1 cellular context compared by ENCODE assay signal in genomic region chr5:171387255-171387969, GRCh38.
TF ChIP-seq lines count a peak whose summit lies in the region.

Gene NPM1 (plus strand): TSS chr5:171387849. CDS start chr5:171387949, 100 bp downstream.

TF ChIP-seq in HepG2, 621 proteins besides CTCF, POLR2A, EP300 and RAD21 (continued from another document and continues in another):
- peak in 1 of 2 experiments; percentile 79; a peak in 2 of 4 replicates for TF ChIP-seq REST (IDR thresholded peaks at IDR 0.05; ENCODE audit: borderline replicate concordance in 1 of 2, low read depth in 1 of 2, low read length in 2 of 2)
- peak; percentile 18 for TF ChIP-seq ASH2L (IDR thresholded peaks at IDR 0.05; ENCODE audit: insufficient read length, low read depth, low read length)
- no peak for TF ChIP-seq ZBTB10 (CRISPR knock-in tag; IDR thresholded peaks at IDR 0.05; ENCODE audit: borderline replicate concordance)
- peak; percentile 32; the same call in 1 of the 2 replicates for TF ChIP-seq NFYC (CRISPR knock-in tag; IDR thresholded peaks at IDR 0.05)
- no peak for TF ChIP-seq ZNF775 (CRISPR knock-in tag; IDR thresholded peaks at IDR 0.05; ENCODE audit: borderline replicate concordance)
- no peak for TF ChIP-seq ZNF776 (CRISPR knock-in tag; IDR thresholded peaks at IDR 0.05)
- 0 out of 2 replicates have a peak, but pooled peaks have one; percentile 66 for TF ChIP-seq ZBTB44 (CRISPR knock-in tag; IDR thresholded peaks at IDR 0.05)
- TF ChIP-seq ZNF12 (CRISPR knock-in tag; IDR thresholded peaks at IDR 0.05): no peak
- TF ChIP-seq ZFP91 (CRISPR knock-in tag; IDR thresholded peaks at IDR 0.05; ENCODE audit: borderline replicate concordance): peak; percentile 86
- no peak for TF ChIP-seq PHB2 (IDR thresholded peaks at IDR 0.05; ENCODE audit: partially characterized antibody)
- no peak for TF ChIP-seq ZNF17 (CRISPR knock-in tag; IDR thresholded peaks at IDR 0.05)
- peak; percentile 60; the same call in 1 of the 2 replicates for TF ChIP-seq SP140L (CRISPR knock-in tag; IDR thresholded peaks at IDR 0.05; ENCODE audit: borderline replicate concordance)
- TF ChIP-seq ZNF564 (CRISPR knock-in tag; IDR thresholded peaks at IDR 0.05): peak; percentile 60; the same call in 1 of the 2 replicates
- TF ChIP-seq MAFK (conservative IDR thresholded peaks at IDR 0.05 in 1 of 2, IDR thresholded peaks at IDR 0.05 in 1 of 2; ENCODE audit: low read length in 2 of 2): no peak
- TF ChIP-seq CC2D1A (CRISPR knock-in tag; IDR thresholded peaks at IDR 0.05): no peak
- TF ChIP-seq NCOA5 (CRISPR knock-in tag; IDR thresholded peaks at IDR 0.05): no peak
- TF ChIP-seq ZSCAN25 (CRISPR knock-in tag; IDR thresholded peaks at IDR 0.05): no peak
- peak; percentile 45 for TF ChIP-seq ELF1 (CRISPR knock-in tag; IDR thresholded peaks at IDR 0.05)
- TF ChIP-seq KLF16 (CRISPR knock-in tag; IDR thresholded peaks at IDR 0.05): peak in 1 of 2 experiments; percentile 79; a peak in 2 of 4 replicates
- TF ChIP-seq ZFP36L1 (CRISPR knock-in tag; IDR thresholded peaks at IDR 0.05): peak; percentile 97
- no peak for TF ChIP-seq NFKBIZ (CRISPR knock-in tag; IDR thresholded peaks at IDR 0.05)
- TF ChIP-seq MAZ (IDR thresholded peaks at IDR 0.05; ENCODE audit: borderline replicate concordance, low read depth, low read length): peak; percentile 99
- TF ChIP-seq MAZ (CRISPR knock-in tag; IDR thresholded peaks at IDR 0.05; ENCODE audit: low read depth): peak; percentile 85
- TF ChIP-seq ZSCAN22 (CRISPR knock-in tag; IDR thresholded peaks at IDR 0.05): no peak
- TF ChIP-seq TEAD2 (CRISPR knock-in tag; IDR thresholded peaks at IDR 0.05): no peak
- no peak for TF ChIP-seq TERF1 (CRISPR knock-in tag; IDR thresholded peaks at IDR 0.05)
- TF ChIP-seq ATAD3A (CRISPR knock-in tag; IDR thresholded peaks at IDR 0.05): no peak
- TF ChIP-seq ZNF83 (CRISPR knock-in tag; IDR thresholded peaks at IDR 0.05; ENCODE audit: borderline replicate concordance): no peak
- no peak for TF ChIP-seq NPAS2 (CRISPR knock-in tag; IDR thresholded peaks at IDR 0.05; ENCODE audit: borderline replicate concordance)
- TF ChIP-seq CCDC6 (CRISPR knock-in tag; IDR thresholded peaks at IDR 0.05): peak; percentile 70; the same call in 1 of the 2 replicates
- peak; percentile 79; the same call in 1 of the 2 replicates for TF ChIP-seq NFRKB (IDR thresholded peaks at IDR 0.05)
- no peak for TF ChIP-seq MLXIP (CRISPR knock-in tag; IDR thresholded peaks at IDR 0.05; ENCODE audit: borderline replicate concordance)
- TF ChIP-seq KDM5B (CRISPR knock-in tag; IDR thresholded peaks at IDR 0.05; ENCODE audit: borderline replicate concordance): peak; percentile 51; the same call in 1 of the 2 replicates
- TF ChIP-seq ZNF362 (CRISPR knock-in tag; IDR thresholded peaks at IDR 0.05; ENCODE audit: borderline replicate concordance): no peak
- TF ChIP-seq ZNF496 (CRISPR knock-in tag; IDR thresholded peaks at IDR 0.05; ENCODE audit: insufficient replicate concordance): no peak
- TF ChIP-seq MTA3 (CRISPR knock-in tag; IDR thresholded peaks at IDR 0.05): no peak
- no peak for TF ChIP-seq ZNF550 (CRISPR knock-in tag; IDR thresholded peaks at IDR 0.05; ENCODE audit: borderline replicate concordance)
- TF ChIP-seq FOXJ3 (CRISPR knock-in tag; IDR thresholded peaks at IDR 0.05; ENCODE audit: borderline replicate concordance): 0 out of 2 replicates have a peak, but pooled peaks have one; percentile 19
- no peak for TF ChIP-seq NR1H2 (CRISPR knock-in tag; IDR thresholded peaks at IDR 0.05; ENCODE audit: borderline replicate concordance, low read depth)
- TF ChIP-seq HOXD1 (CRISPR knock-in tag; IDR thresholded peaks at IDR 0.05): no peak
- peak; percentile 48; the same call in 1 of the 2 replicates for TF ChIP-seq PAXIP1 (CRISPR knock-in tag; conservative IDR thresholded peaks at IDR 0.05)
